Comparison of ENCODE assay signal across 29 cellular contexts in genomic region chr1:76148460-76148859, GRCh38.
"Had no signal": no experiment of that assay in that cellular context is flagged by ENCODE, and none has a peak within 500 bp of the region (broad histone marks: within the 10 kb centered on the region; RNA-seq: fewer than 3 reads in every experiment).

No MANE protein-coding gene starts in this region.

- H3K4me3 ChIP-seq: coronary artery, esophagus squamous epithelium, gastrocnemius medialis, heart right ventricle had no signal

- H3K4me3 Mint-ChIP-seq: activated B cell treated with CpG ODN at 0.5 μM for 24 hours; activated CD8-positive, alpha-beta T cell treated with anti-CD3 and anti-CD28 coated beads for 36 hours; activated naive CD8-positive, alpha-beta T cell; activated T-cell treated with anti-CD3 and anti-CD28 coated beads, Interleukin-2, amount 50 U/mL, for 4 hours; activated T-helper 17 cell treated with anti-CD3 and anti-CD28 coated beads, Interleukin-2, amount 50 U/mL, for 72 hours; central memory CD8-positive, alpha-beta T cell; dendritic cell treated with granulocyte-macrophage colony-stimulating factor and Interleukin-4, amounts not matched to agents 40 ng/mL and 50 ng/mL, for 4 days; T-helper 17 cell; T-helper 2 cell treated with Interferon-gamma antibody and Interleukin-4, amounts not matched to agents 5 μg/mL and 100 μg/mL, for 36 hours had no signal

- H3K27ac ChIP-seq: brain microvascular endothelial cell, coronary artery, epithelial cell of prostate, esophagus squamous epithelium, gastrocnemius medialis, heart right ventricle, WERI-Rb-1 had no signal

- H3K27me3 Mint-ChIP-seq: activated naive CD8-positive, alpha-beta T cell; dendritic cell treated with granulocyte-macrophage colony-stimulating factor and Interleukin-4, amounts not matched to agents 40 ng/mL and 50 ng/mL, for 4 days had no signal

- H3K9me3 ChIP-seq: esophagus squamous epithelium, gastrocnemius medialis, heart right ventricle had no signal

- H3K9me3 Mint-ChIP-seq: activated B cell treated with CpG ODN at 0.5 μM for 24 hours; activated CD8-positive, alpha-beta T cell treated with anti-CD3 and anti-CD28 coated beads for 36 hours; activated T-cell treated with anti-CD3 and anti-CD28 coated beads, Interleukin-2, amount 50 U/mL, for 4 hours; activated T-helper 17 cell treated with anti-CD3 and anti-CD28 coated beads, Interleukin-2, amount 50 U/mL, for 72 hours; central memory CD8-positive, alpha-beta T cell; dendritic cell treated with granulocyte-macrophage colony-stimulating factor and Interleukin-4, amounts not matched to agents 40 ng/mL and 50 ng/mL, for 4 days; T-helper 2 cell treated with Interferon-gamma antibody and Interleukin-4, amounts not matched to agents 5 μg/mL and 100 μg/mL, for 36 hours had no signal

- DNase-seq: activated B cell treated with CpG ODN at 0.5 μM for 24 hours; activated CD4-positive, alpha-beta T cell treated with anti-CD3 and anti-CD28 coated beads for 48 hours; activated CD4-positive, alpha-beta T cell treated with anti-CD3 and anti-CD28 coated beads, Interleukin-2, amount 50 U/mL, for 1 hour; activated CD4-positive, alpha-beta T cell treated with anti-CD3 and anti-CD28 coated beads, Interleukin-2, amount 50 U/mL, for 48 hours; activated CD8-positive, alpha-beta memory T cell treated with anti-CD3 and anti-CD28 coated beads for 24 hours; activated CD8-positive, alpha-beta T cell treated with anti-CD3 and anti-CD28 coated beads for 36 hours; activated effector memory CD4-positive, alpha-beta T cell treated with Interleukin-2 at 50 U/mL for 16 hours; activated gamma-delta T cell treated with Interleukin-2 at 50 U/mL for 16 hours; activated naive CD4-positive, alpha-beta T cell treated with anti-CD3 and anti-CD28 coated beads, Interleukin-2, amount 50 U/mL, for 16 hours; activated naive CD4-positive, alpha-beta T cell treated with Interleukin-2 at 50 U/mL for 16 hours; activated T-cell treated with anti-CD3 and anti-CD28 coated beads, Interleukin-2, amount 50 U/mL, for 4 hours; amniotic stem cell; brain microvascular endothelial cell; effector CD4-positive, alpha-beta T cell; esophagus squamous epithelium; gastrocnemius medialis; heart right ventricle; T-helper 1 cell; T-helper 17 cell; T1000; WERI-Rb-1 had no signal

- H3K27ac Mint-ChIP-seq: activated B cell treated with CpG ODN at 0.5 μM for 24 hours; activated CD8-positive, alpha-beta T cell treated with anti-CD3 and anti-CD28 coated beads for 36 hours; activated naive CD8-positive, alpha-beta T cell; activated T-helper 17 cell treated with anti-CD3 and anti-CD28 coated beads, Interleukin-2, amount 50 U/mL, for 72 hours; dendritic cell treated with granulocyte-macrophage colony-stimulating factor and Interleukin-4, amounts not matched to agents 40 ng/mL and 50 ng/mL, for 4 days; T-helper 17 cell; T-helper 2 cell treated with Interferon-gamma antibody and Interleukin-4, amounts not matched to agents 5 μg/mL and 100 μg/mL, for 36 hours had no signal

- H3K4me1 ChIP-seq: gastrocnemius medialis had no signal

- H3K36me3 ChIP-seq: brain microvascular endothelial cell, esophagus squamous epithelium, gastrocnemius medialis, heart right ventricle, WERI-Rb-1 had no signal

- ATAC-seq: activated CD4-positive, CD25-positive, alpha-beta regulatory T cell treated with anti-CD3 and anti-CD28 coated beads, Interleukin-2, amount 50 U/mL, for 24 hours; activated CD8-positive, alpha-beta T cell treated with anti-CD3 and anti-CD28 coated beads for 36 hours; activated T-cell treated with anti-CD3 and anti-CD28 coated beads, Interleukin-2, amount 50 U/mL, for 4 hours; activated T-helper 17 cell treated with anti-CD3 and anti-CD28 coated beads, Interleukin-2, amount 50 U/mL, for 72 hours; gastrocnemius medialis; T-helper 17 cell had no signal

- H3K4me1 Mint-ChIP-seq: activated T-helper 17 cell treated with anti-CD3 and anti-CD28 coated beads, Interleukin-2, amount 50 U/mL, for 72 hours; central memory CD8-positive, alpha-beta T cell had no signal

- H3K36me3 Mint-ChIP-seq: activated naive CD8-positive, alpha-beta T cell had no signal

- H3K27me3 ChIP-seq: brain microvascular endothelial cell, esophagus squamous epithelium, gastrocnemius medialis had no signal
